Comparison of ENCODE assay signal across 8 cellular contexts in the genomic region with DNA sequence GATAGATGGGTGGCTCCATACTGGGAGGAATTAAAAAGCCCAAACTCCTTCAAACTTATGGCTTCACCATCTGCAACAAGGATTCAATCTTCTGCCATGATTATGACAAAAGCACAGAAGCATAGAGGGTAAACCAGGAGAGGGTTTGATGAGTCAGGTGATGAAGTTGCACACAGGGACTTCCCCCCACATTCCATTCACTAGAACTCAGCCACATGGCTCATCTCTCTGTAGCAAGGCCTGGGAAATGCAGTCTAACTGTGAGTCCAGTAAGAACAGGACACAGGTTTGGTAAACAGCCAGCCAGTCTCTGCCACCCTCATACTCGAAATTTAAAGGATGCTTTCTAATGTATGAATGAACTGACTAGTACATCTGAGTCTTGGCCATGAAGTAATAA.
DNase-seq lines count a peak whose midpoint lies in the region; ATAC-seq and TF ChIP-seq lines count a peak whose summit lies in the region.

No MANE protein-coding gene starts in this region.

- H3K36me3 Mint-ChIP-seq in T-helper 2 cell treated with Interferon-gamma antibody and Interleukin-4, amounts not matched to agents 5 μg/mL and 100 μg/mL, for 36 hours (ENCODE audit: low read depth), result peaks cover 12% of the 10 kb centered on the region

- no peaks in the 10 kb centered on the region for H3K36me3 ChIP-seq in cardiac muscle cell
- no peaks in the 10 kb centered on the region for H3K36me3 ChIP-seq in ovary

- H3K9me3 ChIP-seq in cardiac muscle cell (ENCODE audit: low read depth), result no peaks in the 10 kb centered on the region
- no peaks in the 10 kb centered on the region for H3K9me3 ChIP-seq in ovary

- 41 to 47% (median 44%) methylated on average over 1 of the region's 1 CpG for WGBS in ovary, 3 donors

- DNase-seq in cardiac muscle cell (ENCODE audit: low read depth in 1 of 2, low spot score in 1 of 2) (peak; percentile 26 to 93), cardiac septum (ENCODE audit: low spot score) (no peak), fibroblast of the aortic adventitia (ENCODE audit: low read depth) (peak; percentile 95), ovary (no peak), ecto neural progenitor cell (ENCODE audit: low spot score) (no peak)
- peak; percentile 59 for DNase-seq in T-helper 2 cell treated with Interferon-gamma antibody and Interleukin-4, amounts not matched to agents 5 μg/mL and 100 μg/mL, for 36 hours (ENCODE audit: low spot score)
- peak in 2 of 3 experiments; percentile 10 to 31 for DNase-seq in stimulated activated CD4-positive, alpha-beta T cell treated with anti-CD3 and anti-CD28 coated beads, TNF-alpha, amount 100 ng/mL, for 4 hours (ENCODE audit: low read depth in 3 of 3)

- H3K4me3 Mint-ChIP-seq in T-helper 2 cell treated with Interferon-gamma antibody and Interleukin-4, amounts not matched to agents 5 μg/mL and 100 μg/mL, for 36 hours, result no peak overlapping the region

- H3K27me3 ChIP-seq in cardiac muscle cell, result no peaks in the 10 kb centered on the region
- no peaks in the 10 kb centered on the region for H3K27me3 ChIP-seq in ovary

- no peaks in the 10 kb centered on the region for H3K27me3 Mint-ChIP-seq in T-helper 2 cell treated with Interferon-gamma antibody and Interleukin-4, amounts not matched to agents 5 μg/mL and 100 μg/mL, for 36 hours (ENCODE audit: low read depth)

- TF ChIP-seq POLR2A in ovary (IDR thresholded peaks at IDR 0.05), result no peak

- no peak for ATAC-seq in HG02678 (IDR thresholded peaks at IDR 0.05; ENCODE audit: unreplicated experiment)

- no peaks in the 10 kb centered on the region for H3K9me3 Mint-ChIP-seq in T-helper 2 cell treated with Interferon-gamma antibody and Interleukin-4, amounts not matched to agents 5 μg/mL and 100 μg/mL, for 36 hours

- peaks cover 27% of the 10 kb centered on the region for H3K4me1 Mint-ChIP-seq in T-helper 2 cell treated with Interferon-gamma antibody and Interleukin-4, amounts not matched to agents 5 μg/mL and 100 μg/mL, for 36 hours (ENCODE audit: low read depth)

- no peak overlapping the region for H3K27ac Mint-ChIP-seq in T-helper 2 cell treated with Interferon-gamma antibody and Interleukin-4, amounts not matched to agents 5 μg/mL and 100 μg/mL, for 36 hours

- H3K27ac ChIP-seq in cardiac muscle cell, result peak overlapping the region; percentile 46
- no peak overlapping the region for H3K27ac ChIP-seq in ovary

- intact Hi-C loops in cardiac septum (cut with DNase I), result no loop called here
- intact Hi-C loops in ovary (cut with DNase I), result no loop called here

- H3K4me3 ChIP-seq in cardiac muscle cell (no peak overlapping the region), fibroblast of the aortic adventitia (ENCODE audit: low read depth, low read length) (no peak overlapping the region), ovary (no peak overlapping the region)

- peaks cover under 1% of the 10 kb centered on the region for H3K4me1 ChIP-seq in cardiac muscle cell (ENCODE audit: low read depth)
- peaks cover 4% of the 10 kb centered on the region for H3K4me1 ChIP-seq in ovary (ENCODE audit: insufficient read depth)

- TF ChIP-seq EP300 in ovary (IDR thresholded peaks at IDR 0.05), result no peak

- TF ChIP-seq CTCF in cardiac muscle cell (IDR thresholded peaks at IDR 0.05; ENCODE audit: low read depth, low read length) (no peak), fibroblast of the aortic adventitia (IDR thresholded peaks at IDR 0.05; ENCODE audit: insufficient read depth, low read length) (no peak), ovary (IDR thresholded peaks at IDR 0.05) (no peak)

Comparison
In these comparisons a context has a peak if more than half of its experiments do, and no peak if none do; other contexts are left out.
1. DNase-seq: peak in cardiac muscle cell (2 of 2), T-helper 2 cell treated with Interferon-gamma antibody and Interleukin-4, amounts not matched to agents 5 μg/mL and 100 μg/mL, for 36 hours (single experiment), fibroblast of the aortic adventitia (single experiment) and stimulated activated CD4-positive, alpha-beta T cell treated with anti-CD3 and anti-CD28 coated beads, TNF-alpha, amount 100 ng/mL, for 4 hours (2 of 3); none in cardiac septum (single experiment), ovary (0 of 5) and ecto neural progenitor cell (single experiment).